8 cellular contexts compared by ENCODE assay signal in the genomic region with DNA sequence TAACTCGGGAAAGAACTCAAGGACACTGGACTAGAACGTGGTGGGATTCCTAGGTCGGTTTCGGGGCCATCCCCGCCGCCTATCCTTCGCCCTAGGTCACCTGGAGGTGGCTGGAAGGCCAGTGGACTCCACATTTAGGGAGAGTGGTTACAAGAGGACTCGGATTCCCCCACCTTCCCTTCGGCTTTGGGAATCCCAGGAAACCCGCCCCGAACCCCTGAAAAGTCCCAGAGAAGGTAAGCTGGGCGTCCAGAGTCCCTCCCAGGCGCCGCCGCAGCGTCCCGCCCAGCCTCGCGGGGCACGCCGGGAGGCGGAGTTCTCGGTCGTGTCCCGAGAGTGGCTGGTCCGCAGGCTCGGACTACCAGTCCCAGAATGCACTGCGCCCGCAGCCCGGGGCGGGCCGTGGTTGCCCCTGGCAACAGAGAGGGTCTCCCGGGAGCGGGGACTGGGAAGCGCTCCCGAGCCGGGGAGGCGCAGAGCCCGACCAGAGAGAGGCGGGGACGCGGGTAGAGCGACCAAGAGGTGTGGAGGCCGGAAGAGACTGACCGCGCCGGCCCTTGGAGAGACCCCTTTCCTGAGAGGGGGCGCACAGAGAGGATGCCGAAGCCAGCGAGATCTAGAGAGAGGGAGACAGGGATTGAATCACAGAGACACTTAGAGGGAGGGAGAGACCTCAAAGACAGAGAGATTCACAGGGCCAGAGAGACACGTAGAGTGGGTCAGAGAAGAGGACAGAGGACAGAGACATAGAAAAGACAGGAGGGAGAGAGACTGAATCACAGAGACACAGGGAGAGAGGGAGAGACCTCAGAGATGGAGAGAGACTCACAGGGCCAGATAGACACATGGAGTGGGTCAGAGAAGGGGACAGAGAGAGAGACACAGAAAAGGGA.
A peak's percentile ranks its signal among the peaks of the same experiment; 100 is the strongest.
DNase-seq lines count a peak whose midpoint lies in the region; ATAC-seq and TF ChIP-seq lines count a peak whose summit lies in the region.

No MANE protein-coding gene starts in this region.

- no peak overlapping the region for H3K27ac ChIP-seq in coronary artery

- H3K4me3 ChIP-seq in GM08714 (ENCODE audit: low read length) (peak overlapping the region; percentile 57), coronary artery (peak overlapping the region; percentile 71)

- TF ChIP-seq CTCF in coronary artery (IDR thresholded peaks at IDR 0.05), result no peak

- DNase-seq in NCI-H2171 (lab: John Stamatoyannopoulos, UW) (peak; percentile 72), coronary artery (ENCODE audit: low spot score) (peak; percentile 97), left kidney (ENCODE audit: low read depth, low spot score) (peak; percentile 99), NCI-H510A treated with DMSO at 0.1 percent for 48 hours (lab: John Stamatoyannopoulos, UW) (no peak)
- peak; percentile 66 to 73 for DNase-seq in activated CD4-positive, alpha-beta T cell treated with anti-CD3 and anti-CD28 coated beads for 4 hours
- peak; percentile 90 for DNase-seq in stimulated activated CD4-positive, alpha-beta T cell treated with anti-CD3 and anti-CD28 coated beads, Interleukin-15, amount 100 ng/mL, for 24 hours

- ATAC-seq in HG02642 (IDR thresholded peaks at IDR 0.05; ENCODE audit: poor library complexity, unreplicated experiment), result peak; percentile 91
